18 cellular contexts compared by ENCODE assay signal in genomic region chr14:99732436-99733220, GRCh38. TPM values are rescaled to one million over a fixed set of nuclear protein-coding genes. Genes with fewer than 3 reads are reported as not detected.
DNase-seq lines count a peak whose midpoint lies in the region; ATAC-seq, FAIRE-seq and TF ChIP-seq lines count a peak whose summit lies in the region.
"Had no signal": no experiment of that assay in that cellular context is flagged by ENCODE, and none has a peak within 500 bp of the region (broad histone marks: within the 10 kb centered on the region; RNA-seq: fewer than 3 reads in every experiment).

No MANE protein-coding gene starts in this region.

- dilution Hi-C loops in endothelial cell of umbilical vein (cut with MboI; ENCODE audit: extremely low pct_ligation_motif_present, low sequenced_read_pairs), result no loop called here

- no peak for ATAC-seq in upper lobe of left lung (ENCODE audit: low FRiP score in 2 of 2)
- ATAC-seq: PC-3 had no signal

- intact Hi-C loops in endothelial cell of umbilical vein (cut with micrococcal nuclease), result loop anchor here (5.0 kb wide), 1 partner anchor 50 kb away; the partner anchor contains the start of gene CYP46A1

- POLR2A ChIA-PET in endothelial cell of umbilical vein (lab: Charles Lee), result no interaction called here

- no peak for TF ChIP-seq EP300 in upper lobe of left lung (IDR thresholded peaks at IDR 0.05)

- no peak overlapping the region for H2AFZ ChIP-seq in endothelial cell of umbilical vein (ENCODE audit: low read depth, low read length)
- H2AFZ ChIP-seq: GM23338 had no signal

- FAIRE-seq in endothelial cell of umbilical vein (lab: Jason Lieb, UNC), result no peak
- FAIRE-seq: A549 had no signal

- H3K27ac Mint-ChIP-seq in nephron, result peak overlapping the region in 2 of 3 experiments; percentile 66 to 86
- H3K27ac Mint-ChIP-seq: activated B cell treated with CpG ODN at 0.5 μM for 24 hours, GM23338 had no signal

- no peaks in the 10 kb centered on the region for H3K9me3 Mint-ChIP-seq in nephron
- H3K9me3 Mint-ChIP-seq: activated B cell treated with CpG ODN at 0.5 μM for 24 hours, GM23338 had no signal

- H3K27me3 ChIP-seq in endothelial cell of umbilical vein (ENCODE audit: control insufficient read depth in 2 of 2, insufficient read depth in 2 of 2, low read length in 2 of 2) (no peaks in the 10 kb centered on the region), upper lobe of left lung (no peaks in the 10 kb centered on the region)

- H4K20me1 ChIP-seq in endothelial cell of umbilical vein (replicated peaks; ENCODE audit: control insufficient read depth, extremely low read depth, insufficient read depth, low read length), result no peaks in the 10 kb centered on the region

- H3K4me1 Mint-ChIP-seq in nephron, result peaks cover 14% of the 10 kb centered on the region

- H3K9me3 ChIP-seq in endothelial cell of umbilical vein (replicated peaks; ENCODE audit: control insufficient read depth, insufficient read depth, low read length) (no peaks in the 10 kb centered on the region), upper lobe of left lung (no peaks in the 10 kb centered on the region)
- H3K9me3 ChIP-seq: A549 had no signal

- BruUV-seq in endothelial cell of umbilical vein (replicated peaks; lab: Mats Ljungman, UMichigan), result no TSS peak

- H3K4me1 ChIP-seq in endothelial cell of umbilical vein (ENCODE audit: control insufficient read depth, extremely low read depth, insufficient read depth, low read length), result peaks cover 30% of the 10 kb centered on the region
- peaks cover 46 to 78% (median 66%) of the 10 kb centered on the region in 4 donors for H3K4me1 ChIP-seq in upper lobe of left lung

- no peaks in the 10 kb centered on the region for H3K36me3 Mint-ChIP-seq in nephron (ENCODE audit: low read depth)
- H3K36me3 Mint-ChIP-seq: brain had no signal

- no peak overlapping the region for H3K4me2 ChIP-seq in endothelial cell of umbilical vein (ENCODE audit: insufficient read depth, low read length)
- H3K4me2 ChIP-seq: A549, GM23338 had no signal

- no peaks in the 10 kb centered on the region for H3K79me2 ChIP-seq in endothelial cell of umbilical vein (ENCODE audit: control insufficient read depth, insufficient read depth, low read length)

- TF ChIP-seq CTCF in endothelial cell of umbilical vein (IDR thresholded peaks at IDR 0.05; ENCODE audit: extremely low read depth in 1 of 2, insufficient read depth in 1 of 2, low read depth in 1 of 2, low read length in 2 of 2), result no peak
- TF ChIP-seq CTCF in nephron (IDR thresholded peaks at IDR 0.05; ENCODE audit: unreplicated experiment in 3 of 3), result no peak
- no peak for TF ChIP-seq CTCF in upper lobe of left lung (IDR thresholded peaks at IDR 0.05)

- TF ChIP-seq POLR2A in endothelial cell of umbilical vein (IDR thresholded peaks at IDR 0.05; ENCODE audit: low read depth, low read length) (no peak), upper lobe of left lung (IDR thresholded peaks at IDR 0.05) (no peak)

- peaks cover 15% of the 10 kb centered on the region for H3K27me3 Mint-ChIP-seq in nephron (ENCODE audit: low read depth)

- H3K4me3 Mint-ChIP-seq in nephron, result peak overlapping the region; percentile 33 to 77 (median 71)
- H3K4me3 Mint-ChIP-seq: activated B cell treated with CpG ODN at 0.5 μM for 24 hours, GM23338 had no signal

- no peaks in the 10 kb centered on the region for H3K9me1 ChIP-seq in endothelial cell of umbilical vein (replicated peaks; ENCODE audit: control insufficient read depth, extremely low read depth, insufficient read depth, low read length)

- 80 to 81% methylated on average over 8 to 16 of the region's 23 CpGs for WGBS in upper lobe of left lung, 2 donors

- H3K4me3 ChIP-seq in endothelial cell of umbilical vein (replicated peaks in 1 of 3; ENCODE audit: insufficient read depth in 1 of 3, low read depth in 1 of 3, low read length in 3 of 3), result no peak overlapping the region
- H3K4me3 ChIP-seq in upper lobe of left lung, result no peak overlapping the region
- H3K4me3 ChIP-seq: A549, GM23338 had no signal

- H3K27ac ChIP-seq in endothelial cell of umbilical vein (ENCODE audit: insufficient read depth, low read depth, low read length) (peak overlapping the region; percentile 87), upper lobe of left lung (peak overlapping the region; percentile 32 to 74 (median 48))

- CTCF ChIA-PET in endothelial cell of umbilical vein (lab: Charles Lee), result interaction anchor here (1.0 to 3.3 kb wide), 6 partner anchors 13 to 167 kb away, joined by 3 to 86 read pairs (median 3); partner anchors contain the start of gene EML1

- H3K9ac ChIP-seq in endothelial cell of umbilical vein (replicated peaks; ENCODE audit: extremely low read depth, insufficient read depth, low read length), result no peak overlapping the region

- peak; percentile 33 for DNase-seq in activated CD8-positive, alpha-beta memory T cell treated with anti-CD3 and anti-CD28 coated beads, Interleukin-2, amount 50 U/mL, for 48 hours
- DNase-seq in activated CD8-positive, alpha-beta memory T cell treated with anti-CD3 and anti-CD28 coated beads for 24 hours, result no peak
- DNase-seq in endothelial cell of umbilical vein (ENCODE audit: low read depth, low spot score) (no peak), upper lobe of left lung (peak; percentile 17 to 73), HCEC 1CT (no peak), NCI-H69 (lab: John Stamatoyannopoulos, UW) (no peak)
- DNase-seq in stimulated activated CD4-positive, alpha-beta T cell treated with anti-CD3 and anti-CD28 coated beads, Interleukin-4, amount 100 ng/mL, for 1 hour, result no peak
- DNase-seq: activated B cell treated with CpG ODN at 0.5 μM for 24 hours; activated T-cell treated with anti-CD3 and anti-CD28 coated beads, Interleukin-2, amount 50 U/mL, for 1 hour; COR-L47; effector CD8-positive, alpha-beta T cell; NCI-H524; PC-3; stimulated activated CD4-positive, alpha-beta T cell treated with anti-CD3 and anti-CD28 coated beads, Interleukin-2, amount 100 ng/mL, for 48 hours had no signal

- H3K36me3 ChIP-seq in endothelial cell of umbilical vein (ENCODE audit: control insufficient read depth in 2 of 2, extremely low read depth in 1 of 2, insufficient read depth in 2 of 2, low read length in 2 of 2) (no peaks in the 10 kb centered on the region), upper lobe of left lung (no peaks in the 10 kb centered on the region)

TF ChIP-seq in endothelial cell of umbilical vein, 7 proteins besides CTCF, POLR2A, EP300 and RAD21:
- no peak for TF ChIP-seq MYC (IDR thresholded peaks at IDR 0.05; ENCODE audit: low read depth, low read length)
- no peak for TF ChIP-seq JUN (IDR thresholded peaks at IDR 0.05; ENCODE audit: borderline replicate concordance, insufficient read depth, insufficient read length, low read depth)
- TF ChIP-seq GATA2 (IDR thresholded peaks at IDR 0.05; ENCODE audit: insufficient read depth, insufficient read length, low read depth, low read length), result no peak
- TF ChIP-seq, protein P1, sequence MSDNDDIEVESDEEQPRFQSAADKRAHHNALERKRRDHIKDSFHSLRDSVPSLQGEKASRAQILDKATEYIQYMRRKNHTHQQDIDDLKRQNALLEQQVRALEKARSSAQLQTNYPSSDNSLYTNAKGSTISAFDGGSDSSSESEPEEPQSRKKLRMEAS (IDR thresholded peaks at IDR 0.05; ENCODE audit: insufficient read depth, insufficient read length), result no peak

RNA-seq across cellular contexts. Expression of gene CYP46A1, which starts 48.5 kb away (rescaled TPM):
- total RNA-seq in endothelial cell of umbilical vein, result 0.14 and 0.24 TPM in 2 replicates
- polyA plus RNA-seq in endothelial cell of umbilical vein, result 0.03 and 0.05 TPM in 2 replicates
- 0.03 TPM in 2 replicates for polyA plus RNA-seq in endothelial cell of umbilical vein (2011; cell fraction: cytosol; rRNA removed)
- 0.16 and 0.28 TPM in 2 replicates for polyA plus RNA-seq in endothelial cell of umbilical vein (2011; cell fraction: nucleus; rRNA removed)
- 0.05 TPM in 2 replicates for polyA plus RNA-seq in endothelial cell of umbilical vein (2012)
- not detected in 2 replicates for polyA minus RNA-seq in endothelial cell of umbilical vein
- not detected for polyA minus RNA-seq in endothelial cell of umbilical vein (2011; cell fraction: cytosol; rRNA and poly(A)+ RNA removed)
- 0.10 TPM in 1 of 2 replicates, not detected in the other for polyA minus RNA-seq in endothelial cell of umbilical vein (2011; cell fraction: nucleus; rRNA and poly(A)+ RNA removed)
- total RNA-seq in upper lobe of left lung, result 10 to 100 TPM in 1 of 6 donors, 1 to 10 TPM in 2, under 1 TPM in 3; 0.15 to 12.6 (median 1.2) TPM
- total RNA-seq: activated B cell treated with CpG ODN at 0.5 μM for 24 hours had no signal

Comparison
In these comparisons a context has a peak if more than half of its experiments do, and no peak if none do; other contexts are left out.
1. DNase-seq: peak in activated CD8-positive, alpha-beta memory T cell treated with anti-CD3 and anti-CD28 coated beads, Interleukin-2, amount 50 U/mL, for 48 hours (single experiment) and upper lobe of left lung (2 of 2); none in activated CD8-positive, alpha-beta memory T cell treated with anti-CD3 and anti-CD28 coated beads for 24 hours (single experiment), endothelial cell of umbilical vein (single experiment), HCEC 1CT (single experiment), stimulated activated CD4-positive, alpha-beta T cell treated with anti-CD3 and anti-CD28 coated beads, Interleukin-4, amount 100 ng/mL, for 1 hour (single experiment) and NCI-H69 (single experiment).